In genomic region chr6:106181664-106182418, GRCh38 we compare ENCODE assay signal across 8 cellular contexts.
DNase-seq lines count a peak whose midpoint lies in the region; ATAC-seq and TF ChIP-seq lines count a peak whose summit lies in the region.

No MANE protein-coding gene starts in this region.

- in situ Hi-C loops in KBM-7 (cut with MboI; ENCODE audit: low pct_unique_long_range_greater_than_20kb, low sequenced_read_pairs): no loop called here

- no peak for TF ChIP-seq CTCF in choroid plexus epithelial cell (conservative IDR thresholded peaks at IDR 0.05; ENCODE audit: low read depth, low read length)
- TF ChIP-seq CTCF in body of pancreas (IDR thresholded peaks at IDR 0.05): no peak

- no peak overlapping the region for H3K27ac ChIP-seq in body of pancreas

- TF ChIP-seq POLR2A in body of pancreas (IDR thresholded peaks at IDR 0.05): no peak

- intact Hi-C loops in cardiac septum (cut with DNase I) (no loop called here), body of pancreas (cut with DNase I) (no loop called here)

- ATAC-seq in GM21360 (IDR thresholded peaks at IDR 0.05; ENCODE audit: unreplicated experiment): peak; percentile 55
- no peak for ATAC-seq in body of pancreas

- no peak overlapping the region for H3K4me3 ChIP-seq in choroid plexus epithelial cell (ENCODE audit: low read depth, low read length)
- H3K4me3 ChIP-seq in body of pancreas: no peak overlapping the region

- DNase-seq in AG08396 (ENCODE audit: low spot score): peak; percentile 29
- peak; percentile 76 for DNase-seq in HS-27A (ENCODE audit: low read depth)
- DNase-seq in choroid plexus epithelial cell (ENCODE audit: low read depth): peak; percentile 81
- DNase-seq in COLO668 (lab: John Stamatoyannopoulos, UW; ENCODE audit: unreplicated experiment): no peak
- DNase-seq in KBM-7: no peak
- no peak for DNase-seq in cardiac septum (ENCODE audit: low spot score)
- no peak for DNase-seq in body of pancreas

- H3K4me1 ChIP-seq in body of pancreas: no peaks in the 10 kb centered on the region

- no peaks in the 10 kb centered on the region for H3K36me3 ChIP-seq in body of pancreas (replicated peaks in 1 of 2; ENCODE audit: insufficient read depth in 1 of 2, low read depth in 2 of 2)

- H3K9me3 ChIP-seq in body of pancreas: no peaks in the 10 kb centered on the region

- 85 to 95% methylated on average over 3 of the region's 3 CpGs for WGBS in body of pancreas, 2 donors

- no peaks in the 10 kb centered on the region for H3K27me3 ChIP-seq in body of pancreas

Comparison
In these comparisons a context has a peak if more than half of its experiments do, and no peak if none do; other contexts are left out.
1. DNase-seq: peak in AG08396 (single experiment), HS-27A (single experiment) and choroid plexus epithelial cell (single experiment); none in COLO668 (single experiment), KBM-7 (single experiment), cardiac septum (single experiment) and body of pancreas (0 of 4).